In the genomic region with DNA sequence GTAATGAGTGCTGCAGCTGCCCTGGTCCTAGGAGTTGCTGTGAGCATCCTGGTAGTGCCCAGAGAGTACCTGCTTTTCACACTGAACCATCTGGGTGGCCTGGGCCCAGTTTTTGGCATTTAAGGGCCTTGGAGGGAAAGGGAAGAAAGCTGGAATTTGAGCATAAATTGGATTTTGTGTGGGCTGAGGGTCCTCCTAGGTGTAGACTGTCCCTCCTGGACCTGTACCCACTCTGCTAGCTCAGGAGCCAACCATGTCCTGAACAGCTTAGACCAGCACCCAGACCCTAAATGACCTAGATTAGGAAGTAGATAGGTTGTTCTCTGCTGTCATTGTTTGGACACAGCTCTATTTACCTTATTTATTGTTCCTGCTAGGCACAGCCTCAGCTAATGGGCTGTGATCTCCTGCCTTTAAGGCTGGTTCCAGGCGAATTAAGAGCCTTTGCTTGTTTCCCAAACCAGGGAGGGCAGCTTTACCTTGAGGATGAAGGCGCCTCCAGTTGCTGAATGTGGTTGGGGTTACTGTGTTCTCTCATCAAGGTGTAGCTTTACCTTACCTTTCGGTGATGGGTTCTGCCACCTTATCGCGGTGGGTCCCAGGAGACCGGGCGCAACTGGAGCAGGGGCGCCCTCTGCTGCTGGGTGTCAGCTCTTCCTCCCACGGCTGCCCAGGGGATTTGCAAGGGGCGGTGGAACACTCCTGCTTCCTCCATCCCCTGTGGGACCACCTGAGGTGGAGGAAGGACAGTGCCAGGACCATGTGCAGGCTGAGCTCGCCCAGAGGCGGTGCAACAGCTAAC, we compare ENCODE assay signal across 8 cellular contexts. TPM values are rescaled to one million over a fixed set of nuclear protein-coding genes. Genes with fewer than 3 reads are reported as not detected.
DNase-seq lines count a peak whose midpoint lies in the region; ATAC-seq and TF ChIP-seq lines count a peak whose summit lies in the region.

No MANE protein-coding gene starts in this region.

- TF ChIP-seq CTCF in glutamatergic neuron (IDR thresholded peaks at IDR 0.05; ENCODE audit: partially characterized antibody, unreplicated experiment), result peak; percentile 50

- no peak overlapping the region for H3K27ac Mint-ChIP-seq in glutamatergic neuron (ENCODE audit: unreplicated experiment)

- H3K27me3 ChIP-seq in aorta (ENCODE audit: control insufficient read depth in 1 of 2, insufficient read depth in 2 of 2, low read length in 1 of 2), result no peaks in the 10 kb centered on the region

- H3K36me3 Mint-ChIP-seq in glutamatergic neuron (ENCODE audit: unreplicated experiment), result no peaks in the 10 kb centered on the region

- intact Hi-C loops in posterior cingulate gyrus (cut with DNase I), result loop anchor here (10.0 kb wide), 1 partner anchor 887 kb away; no protein-coding TSS in a partner anchor
- intact Hi-C loops in aorta (cut with DNase I), result loop anchor here in 1 of 2 donors (1.0 to 10.0 kb wide), 3 partner anchors 257 to 887 kb away; no protein-coding TSS in a partner anchor

- H3K9me3 ChIP-seq in aorta (ENCODE audit: control insufficient read depth, low read length), result no peaks in the 10 kb centered on the region

- H3K27ac ChIP-seq in aorta (ENCODE audit: low read depth in 1 of 2, low read length in 2 of 2), result no peak overlapping the region

- 18 to 28% methylated on average over 12 of the region's 12 CpGs for WGBS in aorta, 2 donors

- H3K27me3 Mint-ChIP-seq in glutamatergic neuron (ENCODE audit: unreplicated experiment), result no peaks in the 10 kb centered on the region

- H3K4me3 Mint-ChIP-seq in glutamatergic neuron (ENCODE audit: unreplicated experiment), result no peak overlapping the region

- ATAC-seq in aorta (ENCODE audit: low FRiP score) (peak; percentile 77), HG03159 (IDR thresholded peaks at IDR 0.05; ENCODE audit: unreplicated experiment) (no peak)

- no peaks in the 10 kb centered on the region for H3K4me1 Mint-ChIP-seq in glutamatergic neuron (ENCODE audit: low read depth, unreplicated experiment)

- no peaks in the 10 kb centered on the region for H3K9me3 Mint-ChIP-seq in glutamatergic neuron (ENCODE audit: unreplicated experiment)

- no peak overlapping the region for H3K4me3 ChIP-seq in aorta (ENCODE audit: low read length in 2 of 2)

- DNase-seq in GDM1 (lab: John Stamatoyannopoulos, UW), result peak; percentile 57
- DNase-seq in HuH-7.5 (ENCODE audit: low spot score), result peak; percentile 30
- DNase-seq in RPMI8226, result peak; percentile 70
- peak; percentile 72 for DNase-seq in activated effector memory CD4-positive, alpha-beta T cell treated with Interleukin-2 at 50 U/mL for 16 hours
- peak; percentile 56 for DNase-seq in glutamatergic neuron
- peak; percentile 32 to 94 (median 58) for DNase-seq in posterior cingulate gyrus
- peak; percentile 56 to 86 for DNase-seq in aorta

- H3K4me1 ChIP-seq in aorta (ENCODE audit: control insufficient read depth in 1 of 2, insufficient read depth in 2 of 2, low read length in 2 of 2), result no peaks in the 10 kb centered on the region

- no peaks in the 10 kb centered on the region for H3K36me3 ChIP-seq in aorta (ENCODE audit: control insufficient read depth in 1 of 2, insufficient read depth in 2 of 2, low read length in 1 of 2)

RNA-seq across cellular contexts. Expression of a gene that starts 34.4 kb away (rescaled TPM):
- total RNA-seq in glutamatergic neuron (ENCODE audit: unreplicated experiment) (0.81 TPM), aorta (10 to 100 TPM; 49.0 to 67.6 TPM)
- polyA plus RNA-seq in aorta, result 1 to 10 TPM in 1 of 2 donors, under 1 TPM in 1; 0.46 to 4.0 TPM

Comparison
In these comparisons a context has a peak if more than half of its experiments do, and no peak if none do; other contexts are left out.
1. RNA of a gene that starts 34.4 kb away (total RNA-seq): 49.0 to 67.6 TPM in aorta; 0.81 TPM in glutamatergic neuron (single experiment); every median in the first group is over 10 times any median in the second.
2. Peak in every context shown above with its lines, with median percentiles within 50 percentile points of each other: DNase-seq.